ENCODE assay signal across 8 cellular contexts in genomic region chr18:35581555-35582309, GRCh38. TPM values are rescaled to one million over a fixed set of nuclear protein-coding genes. Genes with fewer than 3 reads are reported as not detected.
DNase-seq lines count a peak whose midpoint lies in the region; ATAC-seq, FAIRE-seq and TF ChIP-seq lines count a peak whose summit lies in the region.

Gene GALNT1, plus strand, starts transcription at chr18:35581740. Its CDS starts 72,923 bp downstream, at chr18:35654663.

- H2BK15ac ChIP-seq in H1 (ENCODE audit: low read length), result no peak within 1 kb of the TSS

- H4K91ac ChIP-seq in H1 (replicated peaks; ENCODE audit: insufficient read length, low read length), result peak within 1 kb of the TSS; percentile 31

- no peak within 1 kb of the TSS for H3K23ac ChIP-seq in H1 (ENCODE audit: insufficient read length)

- TF ChIP-seq POLR2A in H1 (IDR thresholded peaks at IDR 0.05; ENCODE audit: control extremely low read depth in 1 of 2, low read depth in 2 of 2, low read length in 2 of 2), result no peak; a peak in 1 of 3 replicates
- no peak for TF ChIP-seq POLR2A in suprapubic skin (IDR thresholded peaks at IDR 0.05)

- H3K56ac ChIP-seq in H1 (replicated peaks; ENCODE audit: insufficient read length, low read depth, low read length), result no peak within 1 kb of the TSS

- no peak within 1 kb of the TSS; the same call in 1 of the 2 replicates for H2BK5ac ChIP-seq in H1 (ENCODE audit: low read depth, low read length)

- peaks cover 0 to 12% of the 10 kb centered on the region in 2 experiments for H4K20me1 ChIP-seq in H1 (replicated peaks in 1 of 2; ENCODE audit: control insufficient read depth in 1 of 2, insufficient read depth in 2 of 2, low read length in 2 of 2)

- TF ChIP-seq CTCF in H1 (IDR thresholded peaks at IDR 0.05; ENCODE audit: control extremely low read depth in 1 of 3, insufficient read depth in 1 of 3, low read depth in 1 of 3, low read length in 3 of 3), result no peak
- no peak for TF ChIP-seq CTCF in suprapubic skin (IDR thresholded peaks at IDR 0.05)

- no peak within 1 kb of the TSS for H2BK12ac ChIP-seq in H1 (ENCODE audit: low read depth, low read length)

- TF ChIP-seq EP300 in H1 (IDR thresholded peaks at IDR 0.05; ENCODE audit: borderline replicate concordance in 1 of 2, low read depth in 2 of 2, low read length in 2 of 2), result no peak
- TF ChIP-seq EP300 in suprapubic skin (IDR thresholded peaks at IDR 0.05), result no peak

- no peak within 1 kb of the TSS; the same call in 1 of the 2 replicates for H2AFZ ChIP-seq in H1 (ENCODE audit: low read length)

- H3K79me1 ChIP-seq in H1 (ENCODE audit: low read depth, low read length), result no peaks in the 10 kb centered on the region; the same call in 1 of the 2 replicates

- peaks cover 12% of the 10 kb centered on the region for H3K9me3 Mint-ChIP-seq in activated CD4-positive, alpha-beta T cell treated with anti-CD3 and anti-CD28 coated beads, Interleukin-2, amount 10 ng/mL, durations not matched to agents 24 days and 14 days

- CTCF ChIA-PET in H1 (lab: Charles Lee; ENCODE audit: partially characterized antibody), result interaction anchor here (0.9 to 1.2 kb wide), 4 partner anchors 11 to 359 kb away, joined by 3 to 4 read pairs (median 3); no protein-coding TSS in a partner anchor

- H3K79me2 ChIP-seq in H1 (ENCODE audit: control insufficient read depth in 1 of 2, insufficient read depth in 2 of 2, low read length in 2 of 2), result peaks cover 7 to 46% of the 10 kb centered on the region in 2 experiments; a peak in 3 of 4 replicates

- intact Hi-C loops in activated CD4-positive, alpha-beta T cell treated with anti-CD3 and anti-CD28 coated beads, Interleukin-2, amount 10 ng/mL, durations not matched to agents 24 days and 14 days (cut with micrococcal nuclease), result loop anchor here (1.0 to 10.0 kb wide), 6 partner anchors 35 to 607 kb away; partner anchors contain the start of genes INO80C, RMP24 and ZNF397

- H3K23me2 ChIP-seq in H1 (ENCODE audit: low read depth, low read length), result peaks cover 2% of the 10 kb centered on the region

- H4K8ac ChIP-seq in H1 (ENCODE audit: extremely low read depth, insufficient read depth, low read length), result peak within 1 kb of the TSS; percentile 91

- peak within 1 kb of the TSS; percentile 81 for H3K4me2 ChIP-seq in H1 (ENCODE audit: insufficient read depth in 1 of 2, low read depth in 2 of 2, low read length in 2 of 2)

- H3K27ac ChIP-seq in H1 (ENCODE audit: low read depth, low read length) (peak within 1 kb of the TSS; percentile 68; the same call in 1 of the 2 replicates), suprapubic skin (peak within 1 kb of the TSS; percentile 99)

- H3K9me3 ChIP-seq in H1 (ENCODE audit: insufficient read depth in 2 of 2, low read depth in 1 of 2, low read length in 1 of 2) (peaks cover 7 to 14% of the 10 kb centered on the region in 2 experiments), suprapubic skin (no peaks in the 10 kb centered on the region)

- no peak within 1 kb of the TSS for H3K4ac ChIP-seq in H1 (replicated peaks; ENCODE audit: insufficient read length, low read depth, low read length)

- 2% methylated on average over 35 of the region's 119 CpGs; no CpG with 5 or more reads in 1 of the 2 experiments for WGBS in H1 (ENCODE audit: extremely low coverage in 1 of 2, insufficient coverage in 1 of 2, insufficient read length in 1 of 2, insufficient replicate concordance in 2 of 2, low coverage in 1 of 2, low lambda C conversion rate in 2 of 2, missing lambda C conversion rate in 1 of 2), 2 experiments
- WGBS in suprapubic skin, result under 1% methylated on average over 29 of the region's 119 CpGs

- H3K9ac ChIP-seq in H1 (replicated peaks in 1 of 4; ENCODE audit: extremely low read depth in 1 of 4, low read depth in 3 of 4, low read length in 3 of 4), result peak within 1 kb of the TSS; percentile 58 to 91 (median 71)

- H3K36me3 ChIP-seq in H1 (ENCODE audit: control insufficient read depth in 2 of 4, insufficient read depth in 4 of 4, low read length in 3 of 4) (peaks cover 0 to 9% (median 0%) of the 10 kb centered on the region in 4 experiments; a peak in 1 of 8 replicates), suprapubic skin (no peaks in the 10 kb centered on the region)

- peaks cover 0 to 8% (median 5%) of the 10 kb centered on the region in 4 experiments; a peak in 6 of 7 replicates for H3K4me1 ChIP-seq in H1 (replicated peaks in 1 of 4; ENCODE audit: control insufficient read depth in 3 of 4, insufficient read depth in 4 of 4, low read length in 3 of 4)
- peaks cover 34% of the 10 kb centered on the region for H3K4me1 ChIP-seq in suprapubic skin

- H3K27me3 ChIP-seq in H1 (replicated peaks in 1 of 4; ENCODE audit: control insufficient read depth in 3 of 4, extremely low read depth in 1 of 4, insufficient read depth in 3 of 4, low read length in 3 of 4) (peaks cover 0 to 3% (median 0%) of the 10 kb centered on the region in 4 experiments; a peak in 2 of 7 replicates), suprapubic skin (no peaks in the 10 kb centered on the region)

- peak within 1 kb of the TSS; percentile 66 for H3K18ac ChIP-seq in H1 (ENCODE audit: extremely low read depth, low read length)

- ATAC-seq in HG02852 (IDR thresholded peaks at IDR 0.05; ENCODE audit: unreplicated experiment), result peak; percentile 24
- ATAC-seq in HG03095 (IDR thresholded peaks at IDR 0.05; ENCODE audit: unreplicated experiment), result no peak

- H4K5ac ChIP-seq in H1 (ENCODE audit: insufficient read length, low read depth, low read length), result peak within 1 kb of the TSS; percentile 59

- H3K27me3 Mint-ChIP-seq in activated CD4-positive, alpha-beta T cell treated with anti-CD3 and anti-CD28 coated beads, Interleukin-2, amount 10 ng/mL, durations not matched to agents 24 days and 14 days, result peaks cover 12% of the 10 kb centered on the region

- POLR2A ChIA-PET in H1 (lab: Charles Lee; ENCODE audit: partially characterized antibody), result interaction anchor here (0.7 to 2.4 kb wide), 15 partner anchors 9 to 355 kb away, joined by 3 to 8 read pairs (median 3); partner anchors contain the start of gene INO80C

- no peak for FAIRE-seq in H1 (lab: Jason Lieb, UNC)

- no peak within 1 kb of the TSS for H2BK20ac ChIP-seq in H1 (ENCODE audit: low read length)

- peak within 1 kb of the TSS; percentile 74 for H3K4me3 Mint-ChIP-seq in activated CD4-positive, alpha-beta T cell treated with anti-CD3 and anti-CD28 coated beads, Interleukin-2, amount 10 ng/mL, durations not matched to agents 24 days and 14 days

- peaks cover 9% of the 10 kb centered on the region for H3K36me3 Mint-ChIP-seq in activated CD4-positive, alpha-beta T cell treated with anti-CD3 and anti-CD28 coated beads, Interleukin-2, amount 10 ng/mL, durations not matched to agents 24 days and 14 days (ENCODE audit: low read depth)

- no peak within 1 kb of the TSS for H3K14ac ChIP-seq in H1 (ENCODE audit: insufficient read length)

- peaks cover 21% of the 10 kb centered on the region for H3K4me1 Mint-ChIP-seq in activated CD4-positive, alpha-beta T cell treated with anti-CD3 and anti-CD28 coated beads, Interleukin-2, amount 10 ng/mL, durations not matched to agents 24 days and 14 days

- DNase-seq in D341Med (ENCODE audit: low spot score), result peak; percentile 85
- DNase-seq in activated CD4-positive, alpha-beta T cell treated with anti-CD3 and anti-CD28 coated beads, Interleukin-2, amount 10 ng/mL, durations not matched to agents 24 days and 14 days, result peak; percentile 74
- DNase-seq in H1 (ENCODE audit: low read depth in 1 of 2, low spot score in 2 of 2), result peak in 1 of 2 experiments; percentile 57
- DNase-seq in mesenteric fat pad (ENCODE audit: low spot score), result no peak
- no peak for DNase-seq in suprapubic skin (ENCODE audit: low spot score in 2 of 2)
- DNase-seq in NCI-H1436 treated with DMSO at 0.1 percent for 48 hours (lab: John Stamatoyannopoulos, UW), result no peak

- peak within 1 kb of the TSS; percentile 74 for H3K27ac Mint-ChIP-seq in activated CD4-positive, alpha-beta T cell treated with anti-CD3 and anti-CD28 coated beads, Interleukin-2, amount 10 ng/mL, durations not matched to agents 24 days and 14 days

- no peak within 1 kb of the TSS for H2AK5ac ChIP-seq in H1 (ENCODE audit: low read depth, low read length)

- H3K4me3 ChIP-seq in H1 (ENCODE audit: extremely low read depth in 1 of 4, insufficient read depth in 2 of 4, low read depth in 3 of 4, low read length in 4 of 4), result peak within 1 kb of the TSS; percentile 65 to 88 (median 78)
- H3K4me3 ChIP-seq in suprapubic skin, result peak within 1 kb of the TSS; percentile 83

- TF ChIP-seq RAD21 in H1 (IDR thresholded peaks at IDR 0.05 in 1 of 2, conservative IDR thresholded peaks at IDR 0.05 in 1 of 2; ENCODE audit: low read depth in 2 of 2, low read length in 2 of 2), result no peak

- no peak within 1 kb of the TSS for H2BK120ac ChIP-seq in H1 (replicated peaks; ENCODE audit: low read depth, low read length)

TF ChIP-seq in H1, 55 proteins besides CTCF, POLR2A, EP300 and RAD21 (continues in another document):
- no peak for TF ChIP-seq RNF2 (IDR thresholded peaks at IDR 0.05; ENCODE audit: borderline replicate concordance, low read depth, low read length, missing control alignments, poor library complexity, severe bottlenecking)
- TF ChIP-seq ASH2L (IDR thresholded peaks at IDR 0.05; ENCODE audit: low read length), result peak; percentile 65
- 0 out of 2 replicates have a peak, but pooled peaks have one; percentile 27 for TF ChIP-seq MAX (IDR thresholded peaks at IDR 0.05)
- no peak for TF ChIP-seq CTBP2 (IDR thresholded peaks at IDR 0.05; ENCODE audit: borderline replicate concordance, insufficient read depth, insufficient read length, low read length)
- TF ChIP-seq EGR1 (IDR thresholded peaks at IDR 0.05; ENCODE audit: borderline replicate concordance, low read depth, low read length), result no peak
- 0 out of 2 replicates have a peak, but pooled peaks have one; percentile 41 for TF ChIP-seq TAF1 (IDR thresholded peaks at IDR 0.05; ENCODE audit: low read depth, low read length)
- TF ChIP-seq HDAC2 (IDR thresholded peaks at IDR 0.05; ENCODE audit: borderline replicate concordance in 1 of 2, low read depth in 2 of 2, low read length in 2 of 2), result no peak

RNA-seq across cellular contexts. Expression of gene GALNT1, which starts in this region (rescaled TPM):
- 47.0 and 50.8 TPM in 2 replicates for total RNA-seq in activated CD4-positive, alpha-beta T cell treated with anti-CD3 and anti-CD28 coated beads, Interleukin-2, amount 10 ng/mL, durations not matched to agents 24 days and 14 days
- 93.0 and 101 TPM in 2 replicates for total RNA-seq in H1 (2021; fragmentation: NEBNext Ultra II Directional; extraction: Animal tissue kit (Norgen Biotek cat#: 25700))
- polyA plus RNA-seq in H1 (2011; rRNA removed), result 10.2 and 22.4 TPM in 2 replicates
- 25.1 TPM for polyA plus RNA-seq in H1 (2011; cell fraction: cytosol; rRNA removed)
- polyA plus RNA-seq in H1 (2011; cell fraction: nucleus; rRNA removed), result 23.9 TPM
- 34.2 to 64.5 TPM (median 42.5 TPM) in 4 replicates for polyA plus RNA-seq in H1 (2012, experiment 1 of 2)
- 3.8 TPM for polyA plus RNA-seq in H1 (2012, experiment 2 of 2)
- polyA plus RNA-seq in H1 (2013, experiment 1 of 2), result 112 TPM
- polyA plus RNA-seq in H1 (2013, experiment 2 of 2), result 124 TPM
- polyA minus RNA-seq in H1 (2011; rRNA and poly(A)+ RNA removed), result 58.7 and 85.3 TPM in 2 replicates
- polyA minus RNA-seq in H1 (2011; cell fraction: cytosol; rRNA and poly(A)+ RNA removed), result 25.8 TPM
- polyA minus RNA-seq in H1 (2011; cell fraction: nucleus; rRNA and poly(A)+ RNA removed), result 68.9 TPM
- total RNA-seq in mesenteric fat pad (79.0 TPM), suprapubic skin (10 to 100 TPM; 46.2 to 96.5 (median 62.6) TPM)

Comparison
In these comparisons a context has a peak if more than half of its experiments do, and no peak if none do; other contexts are left out.
1. DNase-seq: peak in D341Med (single experiment) and activated CD4-positive, alpha-beta T cell treated with anti-CD3 and anti-CD28 coated beads, Interleukin-2, amount 10 ng/mL, durations not matched to agents 24 days and 14 days (single experiment); none in mesenteric fat pad (single experiment), suprapubic skin (0 of 2) and NCI-H1436 treated with DMSO at 0.1 percent for 48 hours (single experiment).